8 cellular contexts compared by ENCODE assay signal in genomic region chr1:11272544-11272841, GRCh38. TPM values are rescaled to one million over a fixed set of nuclear protein-coding genes. Genes with fewer than 3 reads are reported as not detected.
DNase-seq lines count a peak whose midpoint lies in the region; ATAC-seq and TF ChIP-seq lines count a peak whose summit lies in the region.

No MANE protein-coding gene starts in this region.

- peaks cover 5% of the 10 kb centered on the region; the same call in 1 of the 2 replicates for H3K36me3 ChIP-seq in SJCRH30
- H3K36me3 ChIP-seq in aorta (ENCODE audit: control insufficient read depth in 1 of 2, insufficient read depth in 2 of 2, low read length in 1 of 2): no peaks in the 10 kb centered on the region

- ATAC-seq in GM19023 (IDR thresholded peaks at IDR 0.05; ENCODE audit: unreplicated experiment) (peak; percentile 3), HG03095 (IDR thresholded peaks at IDR 0.05; ENCODE audit: unreplicated experiment) (no peak), HG02840 (IDR thresholded peaks at IDR 0.05; ENCODE audit: low FRiP score, unreplicated experiment) (no peak), aorta (ENCODE audit: low FRiP score) (no peak)

- no peaks in the 10 kb centered on the region for H3K27me3 ChIP-seq in SJCRH30
- no peaks in the 10 kb centered on the region for H3K27me3 ChIP-seq in aorta (ENCODE audit: control insufficient read depth in 1 of 2, insufficient read depth in 2 of 2, low read length in 1 of 2)

- WGBS in aorta, 2 donors: 12% methylated on average over 9 of the region's 9 CpGs

- H3K9me3 ChIP-seq in SJCRH30 (replicated peaks) (no peaks in the 10 kb centered on the region), aorta (ENCODE audit: control insufficient read depth, low read length) (no peaks in the 10 kb centered on the region)

- TF ChIP-seq CTCF in fibroblast of mammary gland (conservative IDR thresholded peaks at IDR 0.05; ENCODE audit: control insufficient read depth, insufficient read depth, low read depth, low read length): peak; percentile 15

- H3K27ac ChIP-seq in SJCRH30: no peak overlapping the region
- H3K27ac ChIP-seq in aorta (ENCODE audit: low read depth in 1 of 2, low read length in 2 of 2): no peak overlapping the region

- H3K4me3 ChIP-seq in SJCRH30 (peak overlapping the region; percentile 22; the same call in 1 of the 2 replicates), fibroblast of mammary gland (ENCODE audit: control insufficient read depth, low read depth, low read length) (peak overlapping the region; percentile 28), skeletal muscle cell (ENCODE audit: low read depth, low read length) (peak overlapping the region; percentile 37), aorta (ENCODE audit: low read length in 2 of 2) (peak overlapping the region in 1 of 2 donors; percentile 51)

- no peak for DNase-seq in SJCRH30
- DNase-seq in fibroblast of mammary gland (ENCODE audit: low read depth): no peak
- no peak for DNase-seq in skeletal muscle cell (ENCODE audit: low read depth)
- no peak for DNase-seq in aorta
- DNase-seq in NCI-H1436 (lab: John Stamatoyannopoulos, UW): no peak

- intact Hi-C loops in aorta (cut with DNase I): no loop called here

- no peaks in the 10 kb centered on the region for H3K4me1 ChIP-seq in SJCRH30
- no peaks in the 10 kb centered on the region for H3K4me1 ChIP-seq in aorta (ENCODE audit: control insufficient read depth in 1 of 2, insufficient read depth in 2 of 2, low read length in 2 of 2)

RNA-seq across cellular contexts. Expression of gene UBIAD1, which starts 0.5 kb away (rescaled TPM):
- total RNA-seq in SJCRH30 (2014; rRNA removed; shearing (Covaris generic)): 26.5 and 27.1 TPM in 2 replicates
- total RNA-seq in aorta: 1 to 10 TPM; 8.9 to 10.0 TPM
- 1 to 10 TPM; 4.6 to 8.5 TPM for polyA plus RNA-seq in aorta

RNA-seq across cellular contexts. Expression of gene MTOR, which starts 10.1 kb away (rescaled TPM):
- total RNA-seq in SJCRH30 (2014; rRNA removed; shearing (Covaris generic)): 54.6 and 55.2 TPM in 2 replicates
- total RNA-seq in aorta: 10 to 100 TPM; 29.8 to 31.8 TPM
- polyA plus RNA-seq in aorta: 10 to 100 TPM in 1 of 2 donors, 1 to 10 TPM in 1; 7.5 to 15.9 TPM
